Comparison of ENCODE assay signal across 23 cellular contexts in genomic region chr13:39768962-39769361, GRCh38.
"Had no signal": no experiment of that assay in that cellular context is flagged by ENCODE, and none has a peak within 500 bp of the region (broad histone marks: within the 10 kb centered on the region; RNA-seq: fewer than 3 reads in every experiment).

No MANE protein-coding gene starts in this region.

- H3K9me3 ChIP-seq: gastroesophageal sphincter, ovary, vagina had no signal

- H3K27me3 Mint-ChIP-seq: activated B cell treated with CpG ODN at 0.5 μM for 24 hours; activated CD4-positive, alpha-beta T cell treated with anti-CD3 and anti-CD28 coated beads for 36 hours; activated naive CD8-positive, alpha-beta T cell; effector memory CD8-positive, alpha-beta T cell; progenitor cell of endocrine pancreas; stimulated activated naive CD8-positive, alpha-beta T cell treated with anti-CD3 and anti-CD28 coated beads, Interleukin-15, Interleukin-2, amounts not matched to agents 100 ng/mL and 50 ng/mL, for 24 hours; type B pancreatic cell had no signal

- H3K27ac Mint-ChIP-seq: activated B cell treated with CpG ODN at 0.5 μM for 24 hours; activated CD4-positive, alpha-beta T cell treated with anti-CD3 and anti-CD28 coated beads for 36 hours; activated naive CD8-positive, alpha-beta T cell; progenitor cell of endocrine pancreas; stimulated activated effector memory CD8-positive, alpha-beta T cell treated with anti-CD3 and anti-CD28 coated beads, Interleukin-12 subunit alpha, Interleukin-12 subunit beta, amount 100 ng/mL, for 72 hours; stimulated activated naive CD8-positive, alpha-beta T cell treated with anti-CD3 and anti-CD28 coated beads, Interleukin-15, Interleukin-2, amounts not matched to agents 100 ng/mL and 50 ng/mL, for 24 hours; type B pancreatic cell had no signal

- H3K4me3 ChIP-seq: gastroesophageal sphincter, hepatocyte, ovary, skin epidermis, vagina had no signal

- ATAC-seq: activated CD4-positive, alpha-beta T cell treated with anti-CD3 and anti-CD28 coated beads for 36 hours; gastroesophageal sphincter; left cardiac atrium; left ventricle myocardium superior; sciatic nerve had no signal

- H3K4me3 Mint-ChIP-seq: activated B cell treated with CpG ODN at 0.5 μM for 24 hours; activated CD4-positive, alpha-beta T cell treated with anti-CD3 and anti-CD28 coated beads for 36 hours; activated naive CD8-positive, alpha-beta T cell; effector memory CD8-positive, alpha-beta T cell; stimulated activated effector memory CD8-positive, alpha-beta T cell treated with anti-CD3 and anti-CD28 coated beads, Interleukin-12 subunit alpha, Interleukin-12 subunit beta, amount 100 ng/mL, for 72 hours; stimulated activated naive CD8-positive, alpha-beta T cell treated with anti-CD3 and anti-CD28 coated beads, Interleukin-15, Interleukin-2, amounts not matched to agents 100 ng/mL and 50 ng/mL, for 24 hours; type B pancreatic cell had no signal

- H3K4me1 Mint-ChIP-seq: stimulated activated effector memory CD8-positive, alpha-beta T cell treated with anti-CD3 and anti-CD28 coated beads, Interleukin-12 subunit alpha, Interleukin-12 subunit beta, amount 100 ng/mL, for 72 hours had no signal

- H3K36me3 Mint-ChIP-seq: type B pancreatic cell had no signal

- H3K9me3 Mint-ChIP-seq: activated B cell treated with CpG ODN at 0.5 μM for 24 hours; effector memory CD8-positive, alpha-beta T cell; stimulated activated effector memory CD8-positive, alpha-beta T cell treated with anti-CD3 and anti-CD28 coated beads, Interleukin-12 subunit alpha, Interleukin-12 subunit beta, amount 100 ng/mL, for 72 hours; stimulated activated naive CD8-positive, alpha-beta T cell treated with anti-CD3 and anti-CD28 coated beads, Interleukin-15, Interleukin-2, amounts not matched to agents 100 ng/mL and 50 ng/mL, for 24 hours had no signal

- DNase-seq: activated B cell treated with CpG ODN at 0.5 μM for 24 hours; activated CD4-positive, alpha-beta T cell treated with anti-CD3 and anti-CD28 coated beads for 36 hours; activated effector memory CD4-positive, alpha-beta T cell treated with Interleukin-2 at 50 U/mL for 16 hours; activated naive CD4-positive, alpha-beta T cell treated with Interleukin-2 at 50 U/mL for 16 hours; aorta; brain microvascular endothelial cell; cortex of kidney; effector memory CD8-positive, alpha-beta T cell; left cardiac atrium; left ventricle myocardium superior; ovary; stimulated activated CD4-positive, alpha-beta T cell treated with anti-CD3 and anti-CD28 coated beads, Interleukin-4, amount 100 ng/mL, for 24 hours; substantia nigra had no signal
